Comparison of ENCODE assay signal across 9 cellular contexts in the genomic region with DNA sequence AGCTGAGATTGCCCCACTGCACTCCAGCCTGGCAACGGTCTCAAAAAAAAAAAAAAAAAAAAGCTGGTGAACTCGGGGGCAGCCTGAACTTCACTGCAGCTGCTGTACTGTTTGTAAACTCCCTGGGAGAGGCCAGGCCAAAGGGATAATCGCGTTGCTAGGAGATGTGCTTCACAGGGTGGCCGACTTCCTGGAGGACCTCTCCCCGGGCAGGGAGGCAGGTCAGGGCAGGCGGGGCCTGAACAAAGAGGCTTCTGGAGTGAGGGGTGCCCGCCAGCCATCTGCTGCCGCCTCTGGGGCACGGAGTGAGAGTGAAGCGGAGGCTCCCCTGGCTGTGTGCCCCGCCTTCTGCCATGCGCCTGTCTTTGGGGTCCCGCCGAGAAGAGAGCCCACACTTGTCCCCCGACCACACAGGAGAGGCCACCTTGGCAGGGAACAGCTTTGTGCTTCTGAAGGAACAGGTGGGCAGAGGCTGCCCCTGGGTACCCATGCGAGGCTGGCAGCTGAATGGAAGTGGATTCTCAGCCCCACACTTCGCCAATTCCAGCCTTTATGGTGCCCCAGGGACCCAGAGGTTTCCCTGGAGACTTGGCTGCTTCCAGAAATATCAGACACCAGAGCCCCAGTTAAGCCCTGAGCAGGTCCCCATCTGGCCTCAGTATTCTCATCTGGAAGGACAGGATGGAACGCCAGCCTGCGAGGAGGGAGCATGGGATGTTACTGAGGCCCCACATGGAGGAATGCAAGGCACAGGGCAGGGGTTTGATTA. TPM values are rescaled to one million over a fixed set of nuclear protein-coding genes. Genes with fewer than 3 reads are reported as not detected.
DNase-seq lines count a peak whose midpoint lies in the region; ATAC-seq and TF ChIP-seq lines count a peak whose summit lies in the region.
"Had no signal": no experiment of that assay in that cellular context is flagged by ENCODE, and none has a peak within 500 bp of the region (broad histone marks: within the 10 kb centered on the region; RNA-seq: fewer than 3 reads in every experiment).

No MANE protein-coding gene starts in this region.

- WGBS in esophagus squamous epithelium, 2 donors = 33 to 66% methylated on average over 6 to 9 of the region's 20 CpGs

- POLR2A ChIA-PET in HEK293T (lab: Yijun Ruan, JAX) = no interaction called here

- TF ChIP-seq CTCF in esophagus squamous epithelium (IDR thresholded peaks at IDR 0.05) = no peak

- CTCF ChIA-PET in HEK293T (lab: Yijun Ruan, JAX) = interaction anchor here (0.6 kb wide), 1 partner anchor 8 kb away, joined by 4 read pairs; no protein-coding TSS in a partner anchor

- no peaks in the 10 kb centered on the region for H3K27me3 ChIP-seq in esophagus squamous epithelium

- no peak for TF ChIP-seq POLR2A in esophagus squamous epithelium (IDR thresholded peaks at IDR 0.05)

- peaks cover 30 to 82% (median 59%) of the 10 kb centered on the region in 3 donors for H3K4me1 ChIP-seq in esophagus squamous epithelium

- no peaks in the 10 kb centered on the region for H3K9me3 ChIP-seq in esophagus squamous epithelium

- DNase-seq in DMS53 treated with DMSO at 0.1 percent for 48 hours (lab: John Stamatoyannopoulos, UW; ENCODE audit: unreplicated experiment) = peak; percentile 60
- DNase-seq in NCI-H524 treated with DMSO at 0.1 percent for 48 hours (lab: John Stamatoyannopoulos, UW) = peak; percentile 90
- DNase-seq in esophagus squamous epithelium (lab: John Stamatoyannopoulos, UW) = no peak
- peak; percentile 44 for DNase-seq in pons (ENCODE audit: low spot score)
- DNase-seq in HEK293T (ENCODE audit: extremely low spot score) = no peak
- DNase-seq in GDM1 (lab: John Stamatoyannopoulos, UW) = no peak
- DNase-seq: naive B cell had no signal

- no peak for ATAC-seq in GM19351 (IDR thresholded peaks at IDR 0.05; ENCODE audit: unreplicated experiment)
- no peak for ATAC-seq in GM19397 (IDR thresholded peaks at IDR 0.05; ENCODE audit: unreplicated experiment)

- peak overlapping the region; percentile 35 to 66 (median 50) for H3K27ac ChIP-seq in esophagus squamous epithelium

- no peak overlapping the region for H3K4me3 ChIP-seq in esophagus squamous epithelium

- peaks cover 16 to 52% (median 18%) of the 10 kb centered on the region in 3 donors for H3K36me3 ChIP-seq in esophagus squamous epithelium

- intact Hi-C loops in esophagus squamous epithelium (cut with DNase I) = no loop called here

TF ChIP-seq in HEK293T, 16 proteins besides CTCF, POLR2A, EP300 and RAD21:
- TF ChIP-seq, protein P1, sequence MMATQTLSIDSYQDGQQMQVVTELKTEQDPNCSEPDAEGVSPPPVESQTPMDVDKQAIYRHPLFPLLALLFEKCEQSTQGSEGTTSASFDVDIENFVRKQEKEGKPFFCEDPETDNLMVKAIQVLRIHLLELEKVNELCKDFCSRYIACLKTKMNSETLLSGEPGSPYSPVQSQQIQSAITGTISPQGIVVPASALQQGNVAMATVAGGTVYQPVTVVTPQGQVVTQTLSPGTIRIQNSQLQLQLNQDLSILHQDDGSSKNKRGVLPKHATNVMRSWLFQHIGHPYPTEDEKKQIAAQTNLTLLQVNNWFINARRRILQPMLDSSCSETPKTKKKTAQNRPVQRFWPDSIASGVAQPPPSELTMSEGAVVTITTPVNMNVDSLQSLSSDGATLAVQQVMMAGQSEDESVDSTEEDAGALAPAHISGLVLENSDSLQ (IDR thresholded peaks at IDR 0.05) = no peak
- TF ChIP-seq ELF4 (IDR thresholded peaks at IDR 0.05) (no peak), HDGF (IDR thresholded peaks at IDR 0.05; ENCODE audit: borderline replicate concordance) (no peak), FOXM1 (IDR thresholded peaks at IDR 0.05; ENCODE audit: borderline replicate concordance) (no peak), BHLHE40 (IDR thresholded peaks at IDR 0.05; ENCODE audit: borderline replicate concordance) (no peak), FOXK2 (IDR thresholded peaks at IDR 0.05) (no peak), LEF1 (IDR thresholded peaks at IDR 0.05; ENCODE audit: borderline replicate concordance) (no peak), ARNT (IDR thresholded peaks at IDR 0.05) (no peak), SP1 (IDR thresholded peaks at IDR 0.05) (no peak), SUZ12 (IDR thresholded peaks at IDR 0.05) (no peak), ZNF384 (IDR thresholded peaks at IDR 0.05) (no peak), NFRKB (IDR thresholded peaks at IDR 0.05) (no peak), TARDBP (IDR thresholded peaks at IDR 0.05) (no peak), FOXA1 (IDR thresholded peaks at IDR 0.05) (no peak), L3MBTL2 (conservative IDR thresholded peaks at IDR 0.05) (no peak), CTBP1 (IDR thresholded peaks at IDR 0.05; ENCODE audit: borderline replicate concordance) (no peak)

RNA-seq across cellular contexts. Expression of a gene that starts 29.6 kb away (rescaled TPM):
- total RNA-seq in esophagus squamous epithelium = 10 to 100 TPM; 22.5 to 55.1 (median 28.3) TPM

RNA-seq across cellular contexts. Expression of a gene that starts 41.4 kb away (rescaled TPM):
- total RNA-seq in esophagus squamous epithelium = 10 to 100 TPM; 19.4 to 51.6 (median 40.5) TPM

Comparison
In these comparisons a context has a peak if more than half of its experiments do, and no peak if none do; other contexts are left out.
1. DNase-seq: peak in DMS53 treated with DMSO at 0.1 percent for 48 hours (single experiment), NCI-H524 treated with DMSO at 0.1 percent for 48 hours (single experiment) and pons (single experiment); none in esophagus squamous epithelium (single experiment), HEK293T (single experiment) and GDM1 (single experiment).